Comparison of ENCODE assay signal across 1 cellular context in the genomic region with DNA sequence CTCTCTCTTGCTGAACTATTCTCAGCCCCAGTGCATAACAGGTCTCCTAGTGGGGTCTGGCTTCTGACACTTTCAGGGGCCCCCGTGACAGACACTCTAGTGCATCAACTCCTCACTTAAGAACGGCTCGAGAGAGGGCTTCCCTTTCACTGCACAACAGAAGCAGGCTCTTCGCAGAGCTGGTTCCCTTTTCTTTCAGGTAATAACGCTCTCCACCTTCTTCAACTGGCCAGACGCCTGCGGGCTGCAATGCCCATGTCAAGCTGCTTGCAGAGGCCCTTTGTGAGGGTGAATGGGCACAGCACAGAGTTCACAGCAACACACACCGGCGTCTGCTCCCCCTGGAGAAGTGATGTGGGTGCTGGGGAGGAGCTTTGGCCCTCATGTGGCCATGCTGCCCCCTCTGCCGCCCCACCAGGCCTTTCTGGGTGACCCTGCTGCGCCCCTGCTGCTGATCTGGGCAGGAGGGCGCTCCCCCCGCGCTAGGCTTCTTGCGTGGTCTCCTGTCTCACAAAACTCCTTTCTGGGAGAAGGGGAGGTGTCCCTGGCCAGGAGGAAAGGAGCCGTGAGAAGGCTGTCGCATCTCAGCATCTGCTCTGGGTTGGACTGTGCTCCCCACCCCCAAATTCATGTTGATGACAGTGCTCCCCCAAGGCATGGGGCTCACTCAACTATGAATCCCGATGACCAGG.
TF ChIP-seq lines count a peak whose summit lies in the region.

No MANE protein-coding gene starts in this region.

TF ChIP-seq in GM23338, 12 proteins besides CTCF, POLR2A, EP300 and RAD21:
- TF ChIP-seq POLR2AphosphoS5 (IDR thresholded peaks at IDR 0.05; ENCODE audit: low read depth) (no peak), CREB1 (CRISPR knock-in tag; IDR thresholded peaks at IDR 0.05; ENCODE audit: low read depth) (no peak), JUNB (IDR thresholded peaks at IDR 0.05; ENCODE audit: unreplicated experiment) (no peak), STAT1 (IDR thresholded peaks at IDR 0.05; ENCODE audit: unreplicated experiment) (no peak), ZNF331 (CRISPR knock-in tag; IDR thresholded peaks at IDR 0.05; ENCODE audit: low read depth) (no peak), EZH2 (IDR thresholded peaks at IDR 0.05; ENCODE audit: low read depth, unreplicated experiment) (no peak), ZNF114 (CRISPR knock-in tag; IDR thresholded peaks at IDR 0.05) (no peak), NANOG (IDR thresholded peaks at IDR 0.05; ENCODE audit: borderline replicate concordance) (no peak), EZH2phosphoT487 (IDR thresholded peaks at IDR 0.05; ENCODE audit: unreplicated experiment) (no peak)
- TF ChIP-seq, protein P1, sequence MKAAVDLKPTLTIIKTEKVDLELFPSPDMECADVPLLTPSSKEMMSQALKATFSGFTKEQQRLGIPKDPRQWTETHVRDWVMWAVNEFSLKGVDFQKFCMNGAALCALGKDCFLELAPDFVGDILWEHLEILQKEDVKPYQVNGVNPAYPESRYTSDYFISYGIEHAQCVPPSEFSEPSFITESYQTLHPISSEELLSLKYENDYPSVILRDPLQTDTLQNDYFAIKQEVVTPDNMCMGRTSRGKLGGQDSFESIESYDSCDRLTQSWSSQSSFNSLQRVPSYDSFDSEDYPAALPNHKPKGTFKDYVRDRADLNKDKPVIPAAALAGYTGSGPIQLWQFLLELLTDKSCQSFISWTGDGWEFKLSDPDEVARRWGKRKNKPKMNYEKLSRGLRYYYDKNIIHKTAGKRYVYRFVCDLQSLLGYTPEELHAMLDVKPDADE (IDR thresholded peaks at IDR 0.05), result no peak
- TF ChIP-seq, protein P2, sequence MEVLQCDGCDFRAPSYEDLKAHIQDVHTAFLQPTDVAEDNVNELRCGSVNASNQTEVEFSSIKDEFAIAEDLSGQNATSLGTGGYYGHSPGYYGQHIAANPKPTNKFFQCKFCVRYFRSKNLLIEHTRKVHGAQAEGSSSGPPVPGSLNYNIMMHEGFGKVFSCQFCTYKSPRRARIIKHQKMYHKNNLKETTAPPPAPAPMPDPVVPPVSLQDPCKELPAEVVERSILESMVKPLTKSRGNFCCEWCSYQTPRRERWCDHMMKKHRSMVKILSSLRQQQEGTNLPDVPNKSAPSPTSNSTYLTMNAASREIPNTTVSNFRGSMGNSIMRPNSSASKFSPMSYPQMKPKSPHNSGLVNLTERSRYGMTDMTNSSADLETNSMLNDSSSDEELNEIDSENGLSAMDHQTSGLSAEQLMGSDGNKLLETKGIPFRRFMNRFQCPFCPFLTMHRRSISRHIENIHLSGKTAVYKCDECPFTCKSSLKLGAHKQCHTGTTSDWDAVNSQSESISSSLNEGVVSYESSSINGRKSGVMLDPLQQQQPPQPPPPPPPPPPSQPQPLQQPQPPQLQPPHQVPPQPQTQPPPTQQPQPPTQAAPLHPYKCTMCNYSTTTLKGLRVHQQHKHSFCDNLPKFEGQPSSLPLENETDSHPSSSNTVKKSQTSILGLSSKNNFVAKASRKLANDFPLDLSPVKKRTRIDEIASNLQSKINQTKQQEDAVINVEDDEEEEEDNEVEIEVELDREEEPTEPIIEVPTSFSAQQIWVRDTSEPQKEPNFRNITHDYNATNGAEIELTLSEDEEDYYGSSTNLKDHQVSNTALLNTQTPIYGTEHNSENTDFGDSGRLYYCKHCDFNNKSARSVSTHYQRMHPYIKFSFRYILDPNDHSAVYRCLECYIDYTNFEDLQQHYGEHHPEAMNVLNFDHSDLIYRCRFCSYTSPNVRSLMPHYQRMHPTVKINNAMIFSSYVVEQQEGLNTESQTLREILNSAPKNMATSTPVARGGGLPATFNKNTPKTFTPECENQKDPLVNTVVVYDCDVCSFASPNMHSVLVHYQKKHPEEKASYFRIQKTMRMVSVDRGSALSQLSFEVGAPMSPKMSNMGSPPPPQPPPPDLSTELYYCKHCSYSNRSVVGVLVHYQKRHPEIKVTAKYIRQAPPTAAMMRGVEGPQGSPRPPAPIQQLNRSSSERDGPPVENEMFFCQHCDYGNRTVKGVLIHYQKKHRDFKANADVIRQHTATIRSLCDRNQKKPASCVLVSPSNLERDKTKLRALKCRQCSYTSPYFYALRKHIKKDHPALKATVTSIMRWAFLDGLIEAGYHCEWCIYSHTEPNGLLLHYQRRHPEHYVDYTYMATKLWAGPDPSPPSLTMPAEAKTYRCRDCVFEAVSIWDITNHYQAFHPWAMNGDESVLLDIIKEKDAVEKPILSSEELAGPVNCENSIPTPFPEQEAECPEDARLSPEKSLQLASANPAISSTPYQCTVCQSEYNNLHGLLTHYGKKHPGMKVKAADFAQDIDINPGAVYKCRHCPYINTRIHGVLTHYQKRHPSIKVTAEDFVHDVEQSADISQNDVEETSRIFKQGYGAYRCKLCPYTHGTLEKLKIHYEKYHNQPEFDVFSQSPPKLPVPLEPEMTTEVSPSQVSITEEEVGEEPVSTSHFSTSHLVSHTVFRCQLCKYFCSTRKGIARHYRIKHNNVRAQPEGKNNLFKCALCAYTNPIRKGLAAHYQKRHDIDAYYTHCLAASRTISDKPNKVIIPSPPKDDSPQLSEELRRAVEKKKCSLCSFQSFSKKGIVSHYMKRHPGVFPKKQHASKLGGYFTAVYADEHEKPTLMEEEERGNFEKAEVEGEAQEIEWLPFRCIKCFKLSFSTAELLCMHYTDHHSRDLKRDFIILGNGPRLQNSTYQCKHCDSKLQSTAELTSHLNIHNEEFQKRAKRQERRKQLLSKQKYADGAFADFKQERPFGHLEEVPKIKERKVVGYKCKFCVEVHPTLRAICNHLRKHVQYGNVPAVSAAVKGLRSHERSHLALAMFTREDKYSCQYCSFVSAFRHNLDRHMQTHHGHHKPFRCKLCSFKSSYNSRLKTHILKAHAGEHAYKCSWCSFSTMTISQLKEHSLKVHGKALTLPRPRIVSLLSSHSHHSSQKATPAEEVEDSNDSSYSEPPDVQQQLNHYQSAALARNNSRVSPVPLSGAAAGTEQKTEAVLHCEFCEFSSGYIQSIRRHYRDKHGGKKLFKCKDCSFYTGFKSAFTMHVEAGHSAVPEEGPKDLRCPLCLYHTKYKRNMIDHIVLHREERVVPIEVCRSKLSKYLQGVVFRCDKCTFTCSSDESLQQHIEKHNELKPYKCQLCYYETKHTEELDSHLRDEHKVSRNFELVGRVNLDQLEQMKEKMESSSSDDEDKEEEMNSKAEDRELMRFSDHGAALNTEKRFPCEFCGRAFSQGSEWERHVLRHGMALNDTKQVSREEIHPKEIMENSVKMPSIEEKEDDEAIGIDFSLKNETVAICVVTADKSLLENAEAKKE (CRISPR knock-in tag; IDR thresholded peaks at IDR 0.05), result no peak
- TF ChIP-seq, protein P3, sequence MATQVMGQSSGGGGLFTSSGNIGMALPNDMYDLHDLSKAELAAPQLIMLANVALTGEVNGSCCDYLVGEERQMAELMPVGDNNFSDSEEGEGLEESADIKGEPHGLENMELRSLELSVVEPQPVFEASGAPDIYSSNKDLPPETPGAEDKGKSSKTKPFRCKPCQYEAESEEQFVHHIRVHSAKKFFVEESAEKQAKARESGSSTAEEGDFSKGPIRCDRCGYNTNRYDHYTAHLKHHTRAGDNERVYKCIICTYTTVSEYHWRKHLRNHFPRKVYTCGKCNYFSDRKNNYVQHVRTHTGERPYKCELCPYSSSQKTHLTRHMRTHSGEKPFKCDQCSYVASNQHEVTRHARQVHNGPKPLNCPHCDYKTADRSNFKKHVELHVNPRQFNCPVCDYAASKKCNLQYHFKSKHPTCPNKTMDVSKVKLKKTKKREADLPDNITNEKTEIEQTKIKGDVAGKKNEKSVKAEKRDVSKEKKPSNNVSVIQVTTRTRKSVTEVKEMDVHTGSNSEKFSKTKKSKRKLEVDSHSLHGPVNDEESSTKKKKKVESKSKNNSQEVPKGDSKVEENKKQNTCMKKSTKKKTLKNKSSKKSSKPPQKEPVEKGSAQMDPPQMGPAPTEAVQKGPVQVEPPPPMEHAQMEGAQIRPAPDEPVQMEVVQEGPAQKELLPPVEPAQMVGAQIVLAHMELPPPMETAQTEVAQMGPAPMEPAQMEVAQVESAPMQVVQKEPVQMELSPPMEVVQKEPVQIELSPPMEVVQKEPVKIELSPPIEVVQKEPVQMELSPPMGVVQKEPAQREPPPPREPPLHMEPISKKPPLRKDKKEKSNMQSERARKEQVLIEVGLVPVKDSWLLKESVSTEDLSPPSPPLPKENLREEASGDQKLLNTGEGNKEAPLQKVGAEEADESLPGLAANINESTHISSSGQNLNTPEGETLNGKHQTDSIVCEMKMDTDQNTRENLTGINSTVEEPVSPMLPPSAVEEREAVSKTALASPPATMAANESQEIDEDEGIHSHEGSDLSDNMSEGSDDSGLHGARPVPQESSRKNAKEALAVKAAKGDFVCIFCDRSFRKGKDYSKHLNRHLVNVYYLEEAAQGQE (IDR thresholded peaks at IDR 0.05; ENCODE audit: unreplicated experiment), result no peak
